Comparison of ENCODE assay signal across 8 cellular contexts in genomic region chr3:130111185-130111864, GRCh38. TPM values are rescaled to one million over a fixed set of nuclear protein-coding genes. Genes with fewer than 3 reads are reported as not detected.
A peak's percentile ranks its signal among the peaks of the same experiment; 100 is the strongest.
DNase-seq lines count a peak whose midpoint lies in the region; ATAC-seq and TF ChIP-seq lines count a peak whose summit lies in the region.

No MANE protein-coding gene starts in this region.

- peak overlapping the region; percentile 86 for H3K27ac ChIP-seq in PC-3 (ENCODE audit: low read length)
- peak overlapping the region; percentile 34 to 83 for H3K27ac ChIP-seq in esophagus (ENCODE audit: low read depth in 2 of 2, low read length in 1 of 2)
- peak overlapping the region; percentile 68 for H3K27ac ChIP-seq in muscle layer of colon (ENCODE audit: low read depth, low read length)

- CTCF ChIA-PET in PC-3 (lab: Charles Lee) = no interaction called here

- intact Hi-C loops in PC-3 (cut with micrococcal nuclease) = loop anchor here (10.0 kb wide), 1 partner anchor 783 kb away; the partner anchor contains the start of gene ATP2C1

- H3K4me1 Mint-ChIP-seq in activated T-cell treated with anti-CD3 and anti-CD28 coated beads, Interleukin-2, amount 50 U/mL, for 4 hours (ENCODE audit: low read depth) = peaks cover 17% of the 10 kb centered on the region

- peak overlapping the region; percentile 45; the same call in 1 of the 2 replicates for H2AFZ ChIP-seq in PC-3 (ENCODE audit: low read length)

- peaks cover 9% of the 10 kb centered on the region for H3K79me2 ChIP-seq in PC-3 (ENCODE audit: low read length)

- no peaks in the 10 kb centered on the region for H3K27me3 ChIP-seq in PC-3 (ENCODE audit: low read length)
- H3K27me3 ChIP-seq in esophagus (ENCODE audit: control insufficient read depth in 1 of 2, insufficient read depth in 2 of 2, low read length in 2 of 2) = no peaks in the 10 kb centered on the region
- no peaks in the 10 kb centered on the region for H3K27me3 ChIP-seq in muscle layer of colon (ENCODE audit: control insufficient read depth in 1 of 2, insufficient read depth in 2 of 2, low read length in 2 of 2)

- 0 to 1% methylated on average over 53 to 54 of the region's 54 CpGs for WGBS in esophagus, 2 donors

- H3K27me3 Mint-ChIP-seq in activated T-cell treated with anti-CD3 and anti-CD28 coated beads, Interleukin-2, amount 50 U/mL, for 4 hours (ENCODE audit: low read depth) = no peaks in the 10 kb centered on the region

- H3K4me3 ChIP-seq in Jurkat, Clone E6-1 (ENCODE audit: low read length) = peak overlapping the region; percentile 70
- H3K4me3 ChIP-seq in PC-3 (ENCODE audit: low read length) (peak overlapping the region; percentile 76), esophagus (ENCODE audit: low read depth in 1 of 2, low read length in 2 of 2) (peak overlapping the region; percentile 50 to 65), muscle layer of colon (ENCODE audit: low read depth in 1 of 2, low read length in 2 of 2) (peak overlapping the region; percentile 60 to 95)

- ATAC-seq in GM21717 (IDR thresholded peaks at IDR 0.05; ENCODE audit: unreplicated experiment) (peak; percentile 100), PC-3 (peak; percentile 100)
- peak; percentile 100 for ATAC-seq in activated T-cell treated with anti-CD3 and anti-CD28 coated beads, Interleukin-2, amount 50 U/mL, for 4 hours

- H3K9me2 ChIP-seq in PC-3 (replicated peaks; ENCODE audit: low read length) = no peaks in the 10 kb centered on the region

- H3K9me3 ChIP-seq in PC-3 (ENCODE audit: low read length) (no peaks in the 10 kb centered on the region), esophagus (ENCODE audit: control insufficient read depth in 2 of 2, insufficient read depth in 1 of 2, low read depth in 1 of 2, low read length in 1 of 2) (no peaks in the 10 kb centered on the region), muscle layer of colon (ENCODE audit: low read length) (no peaks in the 10 kb centered on the region)

- H3K9ac ChIP-seq in PC-3 (ENCODE audit: low read length) (peak overlapping the region; percentile 95), muscle layer of colon (ENCODE audit: low read length) (no peak overlapping the region)

- H3K4me3 Mint-ChIP-seq in activated T-cell treated with anti-CD3 and anti-CD28 coated beads, Interleukin-2, amount 50 U/mL, for 4 hours = peak overlapping the region; percentile 94

- H3K9me3 Mint-ChIP-seq in activated T-cell treated with anti-CD3 and anti-CD28 coated beads, Interleukin-2, amount 50 U/mL, for 4 hours = no peaks in the 10 kb centered on the region

- no peaks in the 10 kb centered on the region for H3F3A ChIP-seq in PC-3 (ENCODE audit: low read length, unreplicated experiment)

- no peaks in the 10 kb centered on the region for H3K36me3 Mint-ChIP-seq in activated T-cell treated with anti-CD3 and anti-CD28 coated beads, Interleukin-2, amount 50 U/mL, for 4 hours (ENCODE audit: insufficient read depth)

- H3K36me3 ChIP-seq in PC-3 (ENCODE audit: low read depth, low read length) (no peaks in the 10 kb centered on the region), esophagus (ENCODE audit: control insufficient read depth in 2 of 2, insufficient read depth in 2 of 2, low read length in 1 of 2) (peaks cover 0 to 3% of the 10 kb centered on the region in 2 donors), muscle layer of colon (ENCODE audit: insufficient read depth, low read length) (no peaks in the 10 kb centered on the region)

- POLR2A ChIA-PET in PC-3 (lab: Charles Lee; ENCODE audit: unreplicated experiment) = interaction anchor here (0.6 kb wide), 2 partner anchors 121 to 663 kb away, joined by 5 to 10 read pairs; no protein-coding TSS in a partner anchor

- peaks cover 2% of the 10 kb centered on the region; the same call in 1 of the 2 replicates for H3K4me1 ChIP-seq in PC-3 (ENCODE audit: insufficient read depth, low read length)
- H3K4me1 ChIP-seq in esophagus (ENCODE audit: control insufficient read depth in 2 of 2, insufficient read depth in 2 of 2, low read length in 1 of 2) = peaks cover 0 to 2% of the 10 kb centered on the region in 2 donors
- H3K4me1 ChIP-seq in muscle layer of colon (ENCODE audit: insufficient read depth, low read length) = no peaks in the 10 kb centered on the region

- H4K20me1 ChIP-seq in PC-3 (ENCODE audit: low read length) = no peaks in the 10 kb centered on the region

- TF ChIP-seq CTCF in PC-3 (conservative IDR thresholded peaks at IDR 0.05; ENCODE audit: low read depth, low read length) = no peak

- peak overlapping the region; percentile 83 for H3K4me2 ChIP-seq in PC-3 (ENCODE audit: low read length)

- DNase-seq in DMS153 treated with DMSO at 0.1 percent for 48 hours (lab: John Stamatoyannopoulos, UW; ENCODE audit: unreplicated experiment) (peak; percentile 91), PC-3 (peak; percentile 89)
- peak; percentile 91 for DNase-seq in Jurkat, Clone E6-1 (ENCODE audit: low read depth, low spot score)
- DNase-seq in activated T-cell treated with anti-CD3 and anti-CD28 coated beads, Interleukin-2, amount 50 U/mL, for 4 hours = peak; percentile 99
- peak; percentile 95 to 98 for DNase-seq in stimulated activated CD8-positive, alpha-beta memory T cell treated with anti-CD3 and anti-CD28 coated beads, Interleukin-7, amount 100 ng/mL, for 1 hour (ENCODE audit: low read depth in 2 of 2)

- BruUV-seq in PC-3 (replicated peaks; lab: Mats Ljungman, UMichigan) = no TSS peak

RNA-seq across cellular contexts. Expression of gene ALG1L2, which starts 29.7 kb away (rescaled TPM):
- not detected for polyA plus RNA-seq in Jurkat, Clone E6-1 (2012; ENCODE audit: insufficient read depth, insufficient read length)
- total RNA-seq in PC-3 (2014; rRNA removed) = not detected in 2 replicates
- under 1 TPM in 2 of 3 donors, not detected in 1; 0.37 to 0.38 TPM for total RNA-seq in activated T-cell treated with anti-CD3 and anti-CD28 coated beads, Interleukin-2, amount 50 U/mL, for 4 hours
- polyA plus RNA-seq in esophagus = not detected

Comparison
In these comparisons a context has a peak if more than half of its experiments do, and no peak if none do; other contexts are left out.
1. Peak in every context shown above with its lines: DNase-seq, ATAC-seq, H3K4me3 ChIP-seq and H3K27ac ChIP-seq.